Comparison of ENCODE assay signal across 2 cellular contexts in the genomic region with DNA sequence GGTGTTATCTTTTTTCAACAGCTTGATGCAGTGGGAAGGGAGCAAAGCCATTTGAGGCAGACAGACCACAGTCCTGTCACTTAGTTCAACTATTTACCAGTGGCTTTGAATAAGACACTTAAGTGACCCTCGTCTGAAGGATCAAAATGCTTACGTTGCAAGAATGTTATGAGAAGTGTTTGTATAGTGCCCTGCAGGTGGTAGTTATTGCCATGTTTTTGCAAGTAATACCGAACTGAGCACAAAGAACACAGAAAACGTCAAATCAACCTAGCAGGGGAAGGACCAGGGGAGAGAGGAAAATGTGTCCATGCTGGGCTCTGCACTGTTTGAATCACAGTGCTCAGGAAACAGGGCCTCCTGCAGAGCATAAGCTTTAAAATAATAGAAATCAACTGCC.
TF ChIP-seq lines count a peak whose summit lies in the region.

No MANE protein-coding gene starts in this region.

TF ChIP-seq in HEK293, 187 proteins besides CTCF, POLR2A, EP300 and RAD21:
- TF ChIP-seq GLIS1 (tag by site-specific recombination; IDR thresholded peaks at IDR 0.05) (peak; percentile 35; the same call in 1 of the 2 replicates), ZIC2 (tag by site-specific recombination; IDR thresholded peaks at IDR 0.05) (peak; percentile 89), ZNF76 (tag by site-specific recombination; IDR thresholded peaks at IDR 0.05; ENCODE audit: borderline replicate concordance, low read depth) (no peak), TRIM28 (IDR thresholded peaks at IDR 0.05; ENCODE audit: borderline replicate concordance, low read length) (0 out of 2 replicates have a peak, but pooled peaks have one; percentile 26), ZNF792 (tag by site-specific recombination; IDR thresholded peaks at IDR 0.05) (no peak), SP7 (tag by site-specific recombination; IDR thresholded peaks at IDR 0.05) (no peak), ZNF184 (tag by site-specific recombination; IDR thresholded peaks at IDR 0.05) (no peak)

TF ChIP-seq in K562, 482 proteins besides CTCF, POLR2A, EP300 and RAD21:
- TF ChIP-seq THRA (IDR thresholded peaks at IDR 0.05) (no peak), ZNF316 (IDR thresholded peaks at IDR 0.05) (peak; percentile 34; the same call in 1 of the 2 replicates), MAFK (IDR thresholded peaks at IDR 0.05; ENCODE audit: low read length) (0 out of 2 replicates have a peak, but pooled peaks have one; percentile 9), MAFF (IDR thresholded peaks at IDR 0.05; ENCODE audit: low read length) (peak; percentile 42; the same call in 1 of the 2 replicates)
TF ChIP-seq in K562: peak in this region for 3.
